Comparison of ENCODE assay signal across 1 cellular context in the genomic region with DNA sequence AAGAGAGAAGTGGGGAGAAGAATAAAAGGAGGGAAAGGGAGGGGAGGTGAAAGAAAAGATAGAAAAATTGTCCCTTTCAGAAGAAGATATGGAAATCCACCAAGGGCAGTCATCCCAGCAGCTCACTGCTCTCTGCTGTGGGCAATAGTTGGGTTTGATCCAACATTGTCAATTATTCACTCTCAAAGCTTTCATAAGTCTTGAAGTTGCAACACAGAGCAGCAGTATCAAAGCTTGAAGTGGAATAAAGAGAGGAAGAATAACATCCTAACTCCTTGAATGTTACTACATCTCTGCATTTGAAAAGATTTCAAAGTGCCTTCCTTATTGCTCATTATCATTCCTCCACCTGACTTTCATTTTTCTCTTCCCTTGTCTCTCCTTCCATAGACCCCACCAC.
TF ChIP-seq lines count a peak whose summit lies in the region.

No MANE protein-coding gene starts in this region.

TF ChIP-seq in SK-N-SH treated with all-trans-retinoic acid at 6 μM for 48 hours, 23 proteins besides CTCF, POLR2A, EP300 and RAD21 (continued from another document):
- TF ChIP-seq, protein P1, sequence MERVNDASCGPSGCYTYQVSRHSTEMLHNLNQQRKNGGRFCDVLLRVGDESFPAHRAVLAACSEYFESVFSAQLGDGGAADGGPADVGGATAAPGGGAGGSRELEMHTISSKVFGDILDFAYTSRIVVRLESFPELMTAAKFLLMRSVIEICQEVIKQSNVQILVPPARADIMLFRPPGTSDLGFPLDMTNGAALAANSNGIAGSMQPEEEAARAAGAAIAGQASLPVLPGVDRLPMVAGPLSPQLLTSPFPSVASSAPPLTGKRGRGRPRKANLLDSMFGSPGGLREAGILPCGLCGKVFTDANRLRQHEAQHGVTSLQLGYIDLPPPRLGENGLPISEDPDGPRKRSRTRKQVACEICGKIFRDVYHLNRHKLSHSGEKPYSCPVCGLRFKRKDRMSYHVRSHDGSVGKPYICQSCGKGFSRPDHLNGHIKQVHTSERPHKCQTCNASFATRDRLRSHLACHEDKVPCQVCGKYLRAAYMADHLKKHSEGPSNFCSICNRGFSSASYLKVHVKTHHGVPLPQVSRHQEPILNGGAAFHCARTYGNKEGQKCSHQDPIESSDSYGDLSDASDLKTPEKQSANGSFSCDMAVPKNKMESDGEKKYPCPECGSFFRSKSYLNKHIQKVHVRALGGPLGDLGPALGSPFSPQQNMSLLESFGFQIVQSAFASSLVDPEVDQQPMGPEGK (CRISPR knock-in tag; IDR thresholded peaks at IDR 0.05; ENCODE audit: borderline replicate concordance): no peak
- TF ChIP-seq TOX (CRISPR knock-in tag; IDR thresholded peaks at IDR 0.05; ENCODE audit: borderline replicate concordance) (no peak), OSR1 (CRISPR knock-in tag; IDR thresholded peaks at IDR 0.05) (no peak)
